In the genomic region with DNA sequence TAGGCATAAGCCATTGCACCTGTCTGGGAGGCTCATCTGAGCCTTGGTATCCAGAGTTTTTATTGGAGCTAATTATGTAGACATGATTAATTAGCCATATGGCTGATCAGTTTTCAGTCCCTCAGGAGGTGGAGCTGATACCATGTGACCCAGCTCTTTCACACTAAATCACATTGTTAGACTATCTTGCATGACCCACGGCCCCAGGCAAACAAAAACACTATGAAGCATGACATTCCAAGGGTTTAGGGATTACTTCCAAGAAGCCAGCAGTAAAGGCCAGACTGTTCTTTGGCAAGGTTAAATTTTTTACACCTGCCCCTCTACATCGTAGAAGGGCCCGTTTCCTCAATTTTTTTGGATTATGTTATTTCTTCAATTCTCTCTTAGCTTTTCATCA, we compare ENCODE assay signal across 16 cellular contexts.
"Had no signal": no experiment of that assay in that cellular context is flagged by ENCODE, and none has a peak within 500 bp of the region (broad histone marks: within the 10 kb centered on the region; RNA-seq: fewer than 3 reads in every experiment).

No MANE protein-coding gene starts in this region.

- ATAC-seq: activated CD8-positive, alpha-beta memory T cell treated with anti-CD3 and anti-CD28 coated beads, Interleukin-2, amount 10 ng/mL, durations not matched to agents 7 days and 5 days; left lobe of liver; T-helper 17 cell had no signal

- H3K27ac ChIP-seq: neutrophil, parathyroid adenoma, WERI-Rb-1 had no signal

- DNase-seq: activated CD4-positive, alpha-beta memory T cell treated with anti-CD3 and anti-CD28 coated beads for 36 hours; activated CD8-positive, alpha-beta memory T cell treated with anti-CD3 and anti-CD28 coated beads, Interleukin-2, amount 10 ng/mL, durations not matched to agents 7 days and 5 days; activated naive CD4-positive, alpha-beta T cell treated with anti-CD3 and anti-CD28 coated beads, Interleukin-2, amount 10 ng/mL, durations not matched to agents 7 days and 5 days; activated T-cell treated with anti-CD3 and anti-CD28 coated beads, Interleukin-2, amount 50 U/mL, for 1 hour; caudate nucleus; mammary epithelial cell; naive B cell; stimulated activated CD4-positive, alpha-beta T cell treated with anti-CD3 and anti-CD28 coated beads, Interleukin-4, amount 100 ng/mL, for 24 hours; stimulated activated naive CD4-positive, alpha-beta T cell; substantia nigra; T-helper 17 cell; trophoblast cell; WERI-Rb-1 had no signal

- H3K27me3 ChIP-seq: neutrophil had no signal

- H3K9me3 ChIP-seq: neutrophil had no signal
